ENCODE assay signal across 8 cellular contexts in the genomic region with DNA sequence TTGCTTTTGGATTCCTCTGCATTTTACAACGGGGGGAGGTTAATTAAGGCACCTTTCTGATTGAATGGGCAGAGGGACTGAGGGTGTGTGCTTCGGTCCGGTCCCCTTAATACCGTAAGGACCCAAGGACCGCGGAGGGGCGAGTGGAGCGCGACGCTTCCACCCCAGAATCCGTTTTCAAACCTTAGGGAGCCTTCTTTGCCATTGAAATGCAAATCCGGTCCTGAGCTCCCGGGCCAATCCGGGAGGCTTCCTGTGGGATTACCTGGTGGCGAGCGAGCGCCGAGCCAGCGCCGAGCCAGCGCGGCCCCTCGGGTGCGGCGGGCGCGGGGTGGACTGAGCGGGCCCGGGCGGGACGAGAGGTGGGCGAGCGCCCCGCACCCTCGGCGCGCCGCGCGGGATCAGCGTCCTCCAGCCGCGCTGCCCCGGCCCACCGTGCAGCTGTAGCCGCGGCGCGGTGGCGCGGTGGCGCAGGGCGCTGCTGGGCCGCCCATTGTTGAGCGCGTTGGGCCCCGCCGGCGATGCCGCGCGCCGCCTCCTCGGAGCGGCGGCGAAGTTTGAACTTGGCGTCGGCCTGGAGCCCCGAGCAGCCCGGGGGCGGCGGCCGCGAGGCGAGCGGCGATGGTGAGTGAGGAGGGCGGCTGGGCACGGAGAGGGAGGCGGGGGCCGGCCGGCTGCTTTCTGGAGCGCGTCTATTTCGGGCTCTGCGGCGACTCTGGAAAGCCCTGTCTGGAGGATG.
A peak's percentile ranks its signal among the peaks of the same experiment; 100 is the strongest.
DNase-seq lines count a peak whose midpoint lies in the region; ATAC-seq and TF ChIP-seq lines count a peak whose summit lies in the region.

No MANE protein-coding gene starts in this region.

- H3K9me3 Mint-ChIP-seq in CD8-positive, alpha-beta T cell, result no peaks in the 10 kb centered on the region
- H3K9me3 Mint-ChIP-seq in activated T-cell treated with anti-CD3 and anti-CD28 coated beads, Interleukin-2, amount 50 U/mL, for 72 hours, result no peaks in the 10 kb centered on the region

- peak in 1 of 7 experiments; percentile 49 for DNase-seq in CD8-positive, alpha-beta T cell
- DNase-seq in NCI-H1092 treated with DMSO at 0.1 percent for 48 hours (lab: John Stamatoyannopoulos, UW), result peak; percentile 64
- DNase-seq in activated T-cell treated with anti-CD3 and anti-CD28 coated beads, Interleukin-2, amount 50 U/mL, for 72 hours, result peak; percentile 31 to 39
- DNase-seq in head of caudate nucleus, result peak in 24 of 42 donors; percentile 4 to 51 (median 18)
- DNase-seq in ureter (ENCODE audit: low spot score), result no peak

- POLR2A ChIA-PET in CD8-positive, alpha-beta T cell (lab: Charles Lee), result no interaction called here

- no peak for ATAC-seq in CD8-positive, alpha-beta T cell
- peak; percentile 51 for ATAC-seq in GM21360 (IDR thresholded peaks at IDR 0.05; ENCODE audit: unreplicated experiment)
- ATAC-seq in activated T-cell treated with anti-CD3 and anti-CD28 coated beads, Interleukin-2, amount 50 U/mL, for 72 hours (replicated peaks in 1 of 2), result peak; percentile 88
- no peak for ATAC-seq in HG03095 (IDR thresholded peaks at IDR 0.05; ENCODE audit: unreplicated experiment)

- peak overlapping the region; percentile 75 for H2AFZ ChIP-seq in parathyroid adenoma

- H3K4me3 Mint-ChIP-seq in CD8-positive, alpha-beta T cell, result peak overlapping the region; percentile 72
- peak overlapping the region; percentile 78 to 82 for H3K4me3 Mint-ChIP-seq in activated T-cell treated with anti-CD3 and anti-CD28 coated beads, Interleukin-2, amount 50 U/mL, for 72 hours

- intact Hi-C loops in CD8-positive, alpha-beta T cell (cut with DNase I, micrococcal nuclease), result no loop called here
- intact Hi-C loops in head of caudate nucleus (cut with DNase I), result no loop called here

- H3K27me3 ChIP-seq in CD8-positive, alpha-beta T cell (ENCODE audit: insufficient read depth, low read length), result peaks cover 21% of the 10 kb centered on the region
- H3K27me3 ChIP-seq in parathyroid adenoma (ENCODE audit: control insufficient read depth, insufficient read depth, low read length), result no peaks in the 10 kb centered on the region

- H3K27me3 Mint-ChIP-seq in CD8-positive, alpha-beta T cell (ENCODE audit: low read depth), result peaks cover 59% of the 10 kb centered on the region
- peaks cover 59% of the 10 kb centered on the region for H3K27me3 Mint-ChIP-seq in activated T-cell treated with anti-CD3 and anti-CD28 coated beads, Interleukin-2, amount 50 U/mL, for 72 hours (ENCODE audit: low read depth)

- H3K36me3 Mint-ChIP-seq in CD8-positive, alpha-beta T cell, result no peaks in the 10 kb centered on the region
- H3K36me3 Mint-ChIP-seq in activated T-cell treated with anti-CD3 and anti-CD28 coated beads, Interleukin-2, amount 50 U/mL, for 72 hours (ENCODE audit: insufficient read depth in 2 of 2), result no peaks in the 10 kb centered on the region

- no peak for TF ChIP-seq CTCF in CD8-positive, alpha-beta T cell (IDR thresholded peaks at IDR 0.05)
- TF ChIP-seq CTCF in parathyroid adenoma (IDR thresholded peaks at IDR 0.05), result no peak

- H3K4me1 Mint-ChIP-seq in CD8-positive, alpha-beta T cell (ENCODE audit: low read depth), result peaks cover 15% of the 10 kb centered on the region
- H3K4me1 Mint-ChIP-seq in activated T-cell treated with anti-CD3 and anti-CD28 coated beads, Interleukin-2, amount 50 U/mL, for 72 hours (ENCODE audit: low read depth), result peaks cover 20% of the 10 kb centered on the region

- no peaks in the 10 kb centered on the region for H3K36me3 ChIP-seq in CD8-positive, alpha-beta T cell (ENCODE audit: insufficient read depth, low read length)
- no peaks in the 10 kb centered on the region for H3K36me3 ChIP-seq in parathyroid adenoma (ENCODE audit: control insufficient read depth, insufficient read depth, low read length)

- no peak overlapping the region for H3K9ac ChIP-seq in parathyroid adenoma

- H3K9me3 ChIP-seq in CD8-positive, alpha-beta T cell (ENCODE audit: low read length), result no peaks in the 10 kb centered on the region
- no peaks in the 10 kb centered on the region for H3K9me3 ChIP-seq in parathyroid adenoma (ENCODE audit: control insufficient read depth, low read length)

- no peak overlapping the region for H3K27ac Mint-ChIP-seq in CD8-positive, alpha-beta T cell
- no peak overlapping the region for H3K27ac Mint-ChIP-seq in activated T-cell treated with anti-CD3 and anti-CD28 coated beads, Interleukin-2, amount 50 U/mL, for 72 hours

- peaks cover 18% of the 10 kb centered on the region for H3K4me1 ChIP-seq in CD8-positive, alpha-beta T cell (ENCODE audit: insufficient read depth, low read length)
- peaks cover 11% of the 10 kb centered on the region for H3K4me1 ChIP-seq in parathyroid adenoma

- CTCF ChIA-PET in CD8-positive, alpha-beta T cell (lab: Charles Lee), result no interaction called here

- no peaks in the 10 kb centered on the region for H3K79me2 ChIP-seq in parathyroid adenoma

- peak overlapping the region; percentile 31 for H3K4me3 ChIP-seq in CD8-positive, alpha-beta T cell (ENCODE audit: low read depth, low read length)
- peak overlapping the region; percentile 60 for H3K4me3 ChIP-seq in parathyroid adenoma (ENCODE audit: low read depth, low read length)

- H3K27ac ChIP-seq in CD8-positive, alpha-beta T cell (ENCODE audit: low read depth, low read length), result no peak overlapping the region
- H3K27ac ChIP-seq in parathyroid adenoma, result peak overlapping the region; percentile 75

- H3K4me2 ChIP-seq in parathyroid adenoma (ENCODE audit: low read length), result peak overlapping the region; percentile 85

Comparison
In these comparisons a context has a peak if more than half of its experiments do, and no peak if none do; other contexts are left out.
1. ATAC-seq: peak in GM21360 (single experiment) and activated T-cell treated with anti-CD3 and anti-CD28 coated beads, Interleukin-2, amount 50 U/mL, for 72 hours (2 of 2); none in CD8-positive, alpha-beta T cell (single experiment) and HG03095 (single experiment).